8 cellular contexts compared by ENCODE assay signal in genomic region chr7:39950473-39951155, GRCh38. TPM values are rescaled to one million over a fixed set of nuclear protein-coding genes. Genes with fewer than 3 reads are reported as not detected.
DNase-seq lines count a peak whose midpoint lies in the region; ATAC-seq and TF ChIP-seq lines count a peak whose summit lies in the region.

No MANE protein-coding gene starts in this region.

- peaks cover 5% of the 10 kb centered on the region for H3K36me3 ChIP-seq in endodermal cell (ENCODE audit: control insufficient read depth, insufficient read depth, low read length)

- DNase-seq in NCI-H1092 treated with DMSO at 0.1 percent for 48 hours (lab: John Stamatoyannopoulos, UW), result peak; percentile 60
- no peak for DNase-seq in NCI-H1092 (lab: John Stamatoyannopoulos, UW)
- DNase-seq in NAMALWA (ENCODE audit: low spot score), result peak; percentile 54
- peak; percentile 50 for DNase-seq in activated CD8-positive, alpha-beta memory T cell treated with anti-CD3 and anti-CD28 coated beads, Interleukin-2, amount 50 U/mL, for 4 hours
- DNase-seq in endodermal cell, result peak; percentile 74
- peak; percentile 30 for DNase-seq in midbrain (lab: John Stamatoyannopoulos, UW)
- DNase-seq in stimulated activated CD8-positive, alpha-beta memory T cell treated with anti-CD3 and anti-CD28 coated beads, Interleukin-2, amount 100 ng/mL, for 48 hours (ENCODE audit: low read depth in 2 of 2), result peak; percentile 26

- peak overlapping the region; percentile 94 for H3K4me3 ChIP-seq in endodermal cell (ENCODE audit: low read length)

- no peak for ATAC-seq in HG02981 (IDR thresholded peaks at IDR 0.05; ENCODE audit: unreplicated experiment)

- H3K27me3 Mint-ChIP-seq in endodermal cell (ENCODE audit: insufficient read depth), result no peaks in the 10 kb centered on the region

- no peaks in the 10 kb centered on the region for H3K9me3 ChIP-seq in endodermal cell (ENCODE audit: control insufficient read depth, low read length)

- TF ChIP-seq CTCF in endodermal cell (conservative IDR thresholded peaks at IDR 0.05), result no peak

- peaks cover 5% of the 10 kb centered on the region for H3K36me3 Mint-ChIP-seq in endodermal cell (ENCODE audit: low read depth)

- no peaks in the 10 kb centered on the region for H3K27me3 ChIP-seq in endodermal cell (ENCODE audit: control insufficient read depth, insufficient read depth, low read length, poor library complexity, severe bottlenecking)

- 0% methylated on average over 27 to 84 of the region's 84 CpGs for WGBS in endodermal cell (ENCODE audit: insufficient coverage in 1 of 2, insufficient read length in 1 of 2), 2 experiments

- H3K4me1 ChIP-seq in endodermal cell (ENCODE audit: control insufficient read depth, insufficient read depth, low read length), result no peaks in the 10 kb centered on the region

- no peaks in the 10 kb centered on the region for H3K9me3 Mint-ChIP-seq in endodermal cell

- H3K4me1 Mint-ChIP-seq in endodermal cell, result peaks cover 13% of the 10 kb centered on the region

- peak overlapping the region; percentile 93 for H3K9ac ChIP-seq in endodermal cell (ENCODE audit: extremely low read depth, low read length, poor library complexity, severe bottlenecking)

- H3K4me3 Mint-ChIP-seq in endodermal cell, result peak overlapping the region; percentile 96

- peak overlapping the region; percentile 95 for H3K27ac ChIP-seq in endodermal cell (ENCODE audit: low read depth, low read length)

- H3K27ac Mint-ChIP-seq in endodermal cell, result peak overlapping the region; percentile 70

RNA-seq across cellular contexts. Expression of gene CDK13, which starts 0.6 kb away (rescaled TPM):
- total RNA-seq in endodermal cell, result 10 to 100 TPM; 60.8 to 77.7 TPM
- 35.6 TPM for polyA plus RNA-seq in endodermal cell (2013, experiment 1 of 2)
- polyA plus RNA-seq in endodermal cell (2013, experiment 2 of 2), result 45.2 TPM
